In genomic region chr6:68638225-68638900, GRCh38 we compare ENCODE assay signal across 9 cellular contexts. TPM values are rescaled to one million over a fixed set of nuclear protein-coding genes. Genes with fewer than 3 reads are reported as not detected.
DNase-seq lines count a peak whose midpoint lies in the region; ATAC-seq and TF ChIP-seq lines count a peak whose summit lies in the region.
"Had no signal": no experiment of that assay in that cellular context is flagged by ENCODE, and none has a peak within 500 bp of the region (broad histone marks: within the 10 kb centered on the region; RNA-seq: fewer than 3 reads in every experiment).

No MANE protein-coding gene starts in this region.

- no peak overlapping the region for H3K27ac Mint-ChIP-seq in glutamatergic neuron (ENCODE audit: unreplicated experiment)

- ATAC-seq in GM18870 (IDR thresholded peaks at IDR 0.05; ENCODE audit: unreplicated experiment) (no peak), HG03432 (IDR thresholded peaks at IDR 0.05; ENCODE audit: unreplicated experiment) (no peak)

- peak; percentile 22 for DNase-seq in DMS153 treated with DMSO at 0.1 percent for 48 hours (lab: John Stamatoyannopoulos, UW; ENCODE audit: unreplicated experiment)
- no peak for DNase-seq in DMS153 (lab: John Stamatoyannopoulos, UW)
- peak; percentile 58 for DNase-seq in KBM-7
- DNase-seq in activated CD4-positive, alpha-beta T cell treated with anti-CD3 and anti-CD28 coated beads, Interleukin-2, amount 50 U/mL, for 1 hour = peak; percentile 7
- DNase-seq in glutamatergic neuron = peak; percentile 50
- DNase-seq in substantia nigra (lab: John Stamatoyannopoulos, UW) = peak in 19 of 49 donors; percentile 1 to 62 (median 39)

- peaks cover 33% of the 10 kb centered on the region for H3K4me1 Mint-ChIP-seq in glutamatergic neuron (ENCODE audit: low read depth, unreplicated experiment)

- H3K27me3 Mint-ChIP-seq in glutamatergic neuron (ENCODE audit: unreplicated experiment) = peaks cover 12% of the 10 kb centered on the region

- peaks cover 12% of the 10 kb centered on the region for H3K9me3 Mint-ChIP-seq in glutamatergic neuron (ENCODE audit: unreplicated experiment)

- H3K4me3 Mint-ChIP-seq in glutamatergic neuron (ENCODE audit: unreplicated experiment) = peak overlapping the region; percentile 0

- in situ Hi-C loops in KBM-7 (cut with MboI; ENCODE audit: low pct_unique_long_range_greater_than_20kb, low sequenced_read_pairs) = loop anchor here (25.0 kb wide), 1 partner anchor 324 kb away; no protein-coding TSS in a partner anchor

- H3K27ac ChIP-seq in substantia nigra (ENCODE audit: low read depth, low read length, poor library complexity, severe bottlenecking) = peak overlapping the region; percentile 86
- H3K27ac ChIP-seq: BLaER1 had no signal

- TF ChIP-seq CTCF in glutamatergic neuron (IDR thresholded peaks at IDR 0.05; ENCODE audit: partially characterized antibody, unreplicated experiment) = peak; percentile 98

- H3K36me3 Mint-ChIP-seq in glutamatergic neuron (ENCODE audit: unreplicated experiment) = no peaks in the 10 kb centered on the region

RNA-seq across cellular contexts. Expression of gene ADGRB3, which starts 3.3 kb away (rescaled TPM):
- total RNA-seq in glutamatergic neuron (ENCODE audit: unreplicated experiment) = 7.3 TPM
